8 cellular contexts compared by ENCODE assay signal in genomic region chr17:34980353-34980680, GRCh38. TPM values are rescaled to one million over a fixed set of nuclear protein-coding genes. Genes with fewer than 3 reads are reported as not detected.
DNase-seq lines count a peak whose midpoint lies in the region; ATAC-seq and TF ChIP-seq lines count a peak whose summit lies in the region.

Gene LIG3, plus strand, starts transcription at chr17:34980512. Its CDS starts 2,494 bp downstream, at chr17:34983006.

- no peaks in the 10 kb centered on the region for H3K27me3 ChIP-seq in dorsolateral prefrontal cortex
- no peaks in the 10 kb centered on the region for H3K27me3 ChIP-seq in right lobe of liver

- DNase-seq in CD1c-positive myeloid dendritic cell (ENCODE audit: extremely low spot score) (peak; percentile 97), HK-2 (ENCODE audit: unreplicated experiment) (peak; percentile 94), NCI-H82 treated with DMSO at 0.1 percent for 48 hours (lab: John Stamatoyannopoulos, UW; ENCODE audit: unreplicated experiment) (peak; percentile 83), dorsolateral prefrontal cortex (peak; percentile 87 to 94 (median 90)), right lobe of liver (peak; percentile 95)
- DNase-seq in activated CD4-positive, alpha-beta memory T cell treated with anti-CD3 and anti-CD28 coated beads for 36 hours = peak; percentile 97
- DNase-seq in stimulated activated CD4-positive, alpha-beta T cell treated with anti-CD3 and anti-CD28 coated beads, Interleukin-4, amount 100 ng/mL, for 24 hours = peak; percentile 95

- WGBS in right lobe of liver (ENCODE audit: insufficient coverage, low coverage, low lambda C conversion rate, missing lambda C conversion rate) = 0% methylated on average over 9 of the region's 39 CpGs

- H3K9me3 ChIP-seq in right lobe of liver = no peaks in the 10 kb centered on the region

- POLR2A ChIA-PET in activated CD4-positive, alpha-beta memory T cell treated with anti-CD3 and anti-CD28 coated beads for 36 hours (lab: Charles Lee) = interaction anchor here (0.8 to 3.4 kb wide), 7 partner anchors 12 to 395 kb away, joined by 3 to 13 read pairs (median 4); partner anchors contain the start of genes CCT6B, RFFL and ZNF830

- ATAC-seq in GM19452 (IDR thresholded peaks at IDR 0.05; ENCODE audit: unreplicated experiment) (peak; percentile 88), right lobe of liver (peak; percentile 90 to 92 (median 92))

- intact Hi-C loops in activated CD4-positive, alpha-beta memory T cell treated with anti-CD3 and anti-CD28 coated beads for 36 hours (cut with micrococcal nuclease) = loop anchor here (1.0 to 5.0 kb wide), 7 partner anchors 42 to 557 kb away; partner anchors contain the start of genes RAD51D, RFFL and SLFN12L
- intact Hi-C loops in dorsolateral prefrontal cortex (cut with DNase I) = loop anchor here (1.0 to 10.0 kb wide), 5 partner anchors 19 to 396 kb away; partner anchors contain the start of genes CCT6B (in 2 of the 2), ZNF830 (in 2 of the 2) and RAD51D (in 1 of the 2)
- intact Hi-C loops in right lobe of liver (cut with DNase I) = no loop called here

- H3K4me3 ChIP-seq in dorsolateral prefrontal cortex (peak within 1 kb of the TSS; percentile 55 to 100 (median 95)), right lobe of liver (peak within 1 kb of the TSS; percentile 93 to 99 (median 96))

- H3K36me3 Mint-ChIP-seq in activated CD4-positive, alpha-beta memory T cell treated with anti-CD3 and anti-CD28 coated beads for 36 hours = peaks cover 10% of the 10 kb centered on the region

- peak; percentile 83 for TF ChIP-seq POLR2A in right lobe of liver (IDR thresholded peaks at IDR 0.05)

- CTCF ChIA-PET in activated CD4-positive, alpha-beta memory T cell treated with anti-CD3 and anti-CD28 coated beads for 36 hours (lab: Charles Lee) = interaction anchor here (0.6 to 5.1 kb wide), 3 partner anchors 108 to 139 kb away, joined by 3 to 30 read pairs (median 14); partner anchors contain the start of gene RAD51D

- peak within 1 kb of the TSS; percentile 90 for H3K4me3 Mint-ChIP-seq in activated CD4-positive, alpha-beta memory T cell treated with anti-CD3 and anti-CD28 coated beads for 36 hours

- H3K27ac Mint-ChIP-seq in activated CD4-positive, alpha-beta memory T cell treated with anti-CD3 and anti-CD28 coated beads for 36 hours = peak within 1 kb of the TSS; percentile 93

- H3K27me3 Mint-ChIP-seq in activated CD4-positive, alpha-beta memory T cell treated with anti-CD3 and anti-CD28 coated beads for 36 hours = no peaks in the 10 kb centered on the region

- TF ChIP-seq CTCF in dorsolateral prefrontal cortex (IDR thresholded peaks at IDR 0.05 in 54 of 56, conservative IDR thresholded peaks at IDR 0.05 in 2 of 56; ENCODE audit: low read depth in 1 of 56, partially characterized antibody in 56 of 56) (peak in 15 of 56 donors; percentile 7 to 40 (median 21)), right lobe of liver (IDR thresholded peaks at IDR 0.05) (no peak)

- H3K36me3 ChIP-seq in right lobe of liver = no peaks in the 10 kb centered on the region

- no peaks in the 10 kb centered on the region for H3K9me3 Mint-ChIP-seq in activated CD4-positive, alpha-beta memory T cell treated with anti-CD3 and anti-CD28 coated beads for 36 hours

- peaks cover 52% of the 10 kb centered on the region for H3K4me1 Mint-ChIP-seq in activated CD4-positive, alpha-beta memory T cell treated with anti-CD3 and anti-CD28 coated beads for 36 hours (ENCODE audit: low read depth)

- peaks cover 0 to 15% (median 0%) of the 10 kb centered on the region in 4 donors for H3K4me1 ChIP-seq in right lobe of liver

- H3K27ac ChIP-seq in dorsolateral prefrontal cortex (peak within 1 kb of the TSS; percentile 77 to 99 (median 94)), right lobe of liver (peak within 1 kb of the TSS; percentile 96 to 97 (median 96))

RNA-seq across cellular contexts. Expression of gene LIG3, which starts in this region (rescaled TPM):
- 10 to 100 TPM; 48.3 to 48.7 TPM for total RNA-seq in activated CD4-positive, alpha-beta memory T cell treated with anti-CD3 and anti-CD28 coated beads for 36 hours
- 10 to 100 TPM; 30.3 to 62.9 (median 43.1) TPM for total RNA-seq in dorsolateral prefrontal cortex
- total RNA-seq in right lobe of liver = 10 to 100 TPM; 10.6 to 17.0 (median 12.2) TPM

Comparison
In these comparisons a context has a peak if more than half of its experiments do, and no peak if none do; other contexts are left out.
1. Peak in every context shown above with its lines: DNase-seq, ATAC-seq, H3K4me3 ChIP-seq and H3K27ac ChIP-seq.
2. intact Hi-C loops: an anchor here in activated CD4-positive, alpha-beta memory T cell treated with anti-CD3 and anti-CD28 coated beads for 36 hours (1.0 to 5.0 kb wide) and dorsolateral prefrontal cortex (1.0 to 10.0 kb wide); none called in right lobe of liver.